ENCODE assay signal across 8 cellular contexts in the genomic region with DNA sequence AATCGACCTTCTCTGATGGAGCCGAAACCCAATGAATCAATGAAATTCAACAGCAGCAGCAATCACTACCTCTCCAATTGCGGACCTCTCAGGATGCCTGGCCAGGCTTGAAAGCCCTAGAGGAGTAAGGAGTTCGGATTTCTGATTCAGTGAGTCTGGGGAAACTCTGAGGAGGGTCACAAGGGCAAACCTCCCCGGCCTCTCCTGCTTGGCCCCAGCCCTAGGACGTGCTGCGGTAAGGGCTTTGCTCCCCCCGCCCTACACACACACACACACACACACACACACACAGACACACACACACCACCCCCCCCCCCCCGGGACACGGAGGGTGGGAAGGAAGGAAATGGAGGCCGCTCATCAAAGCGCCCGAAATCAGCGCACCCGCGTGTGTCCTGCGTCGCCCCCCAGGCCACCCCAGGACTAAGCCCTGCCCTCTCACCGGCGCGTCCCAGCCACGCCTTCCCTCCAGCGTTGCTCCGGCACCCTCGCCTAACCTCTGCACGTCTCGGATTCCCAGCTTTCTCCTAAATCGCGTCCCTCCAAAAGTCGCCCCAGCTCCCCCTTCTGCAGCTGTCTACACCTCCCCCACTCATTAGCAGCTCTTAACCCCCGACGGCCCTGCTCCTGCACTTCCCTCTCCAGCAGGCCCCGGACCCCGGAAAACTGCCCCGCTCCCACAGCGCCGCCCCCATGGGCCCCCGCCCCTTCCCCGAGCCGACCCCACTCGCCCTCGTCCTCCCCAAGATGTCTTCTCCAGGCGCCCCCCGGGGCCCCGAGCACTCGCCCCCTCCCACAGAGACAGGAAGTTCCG. TPM values are rescaled to one million over a fixed set of nuclear protein-coding genes. Genes with fewer than 3 reads are reported as not detected.
DNase-seq lines count a peak whose midpoint lies in the region; ATAC-seq and TF ChIP-seq lines count a peak whose summit lies in the region.

No MANE protein-coding gene starts in this region.

- BruUV-seq in MCF 10A (replicated peaks; lab: Mats Ljungman, UMichigan) = no TSS peak

- no peaks in the 10 kb centered on the region for H3K9me3 Mint-ChIP-seq in MCF 10A (ENCODE audit: unreplicated experiment)

- H3K4me1 Mint-ChIP-seq in MCF 10A (ENCODE audit: insufficient read depth, unreplicated experiment) = peaks cover 23% of the 10 kb centered on the region

- H2AFZ ChIP-seq in SU-DHL-6 (ENCODE audit: low read depth, low read length, severe bottlenecking) = peak overlapping the region; percentile 55

- peak overlapping the region; percentile 61 for H3K9ac ChIP-seq in SU-DHL-6 (ENCODE audit: low read length)

- H3K9me3 ChIP-seq in SU-DHL-6 (ENCODE audit: insufficient read depth, low read length) = no peaks in the 10 kb centered on the region

- H3K36me3 Mint-ChIP-seq in MCF 10A (ENCODE audit: insufficient read depth, unreplicated experiment) = no peaks in the 10 kb centered on the region

- TF ChIP-seq CTCF in SU-DHL-6 (IDR thresholded peaks at IDR 0.05; ENCODE audit: insufficient read depth, low read length, poor library complexity, severe bottlenecking) (no peak), MCF 10A (IDR thresholded peaks at IDR 0.05; ENCODE audit: unreplicated experiment) (no peak), kidney epithelial cell (IDR thresholded peaks at IDR 0.05; ENCODE audit: insufficient read depth, low read length, poor library complexity, severe bottlenecking) (no peak)

- H3K27me3 ChIP-seq in SU-DHL-6 (ENCODE audit: low read length) (no peaks in the 10 kb centered on the region), kidney epithelial cell (ENCODE audit: control insufficient read depth, insufficient read depth, low read length) (no peaks in the 10 kb centered on the region)

- POLR2A ChIA-PET in MCF 10A (lab: Yijun Ruan, JAX) = interaction anchor here (0.6 to 4.8 kb wide), 24 partner anchors 10 to 400 kb away, joined by 3 to 85 read pairs (median 5); a partner anchor contains a TSS

- H3K36me3 ChIP-seq in SU-DHL-6 (ENCODE audit: low read length) (no peaks in the 10 kb centered on the region), kidney epithelial cell (ENCODE audit: control insufficient read depth, insufficient read depth, low read length) (no peaks in the 10 kb centered on the region)

- no peaks in the 10 kb centered on the region for H3K9me2 ChIP-seq in SU-DHL-6 (replicated peaks; ENCODE audit: insufficient read depth, low read length)

- H3K27me3 Mint-ChIP-seq in MCF 10A (ENCODE audit: insufficient read depth, unreplicated experiment) = no peaks in the 10 kb centered on the region

- peak overlapping the region; percentile 61 for H3K4me2 ChIP-seq in SU-DHL-6 (ENCODE audit: low read depth, low read length, poor library complexity, severe bottlenecking)

- CTCF ChIA-PET in MCF 10A (lab: Yijun Ruan, JAX) = interaction anchor here (0.6 to 1.6 kb wide), 6 partner anchors 11 to 368 kb away, joined by 3 to 5 read pairs (median 4); no protein-coding TSS in a partner anchor

- ATAC-seq in HG02678 (IDR thresholded peaks at IDR 0.05; ENCODE audit: unreplicated experiment) (peak; percentile 16), GM19397 (IDR thresholded peaks at IDR 0.05; ENCODE audit: unreplicated experiment) (no peak)

- H3K4me3 ChIP-seq in SU-DHL-6 (ENCODE audit: insufficient read depth, low read length, poor library complexity, severe bottlenecking) = peak overlapping the region; percentile 67
- H3K4me3 ChIP-seq in kidney epithelial cell (ENCODE audit: low read depth, low read length) = peak overlapping the region; percentile 74

- H4K20me1 ChIP-seq in SU-DHL-6 (ENCODE audit: low read depth, low read length) = 0 out of 2 replicates have a peak, but pooled peaks cover 5% of the 10 kb centered on the region

- peaks cover 37% of the 10 kb centered on the region for H3K79me2 ChIP-seq in SU-DHL-6 (ENCODE audit: insufficient read depth, low read length)

- peak overlapping the region; percentile 92 for H3K27ac Mint-ChIP-seq in MCF 10A (ENCODE audit: low read depth, unreplicated experiment)

- intact Hi-C loops in MCF 10A (cut with micrococcal nuclease) = loop anchor here (2.0 kb wide), 1 partner anchor 19 kb away; no protein-coding TSS in a partner anchor

- no peaks in the 10 kb centered on the region for H3F3A ChIP-seq in SU-DHL-6 (ENCODE audit: insufficient read depth)

- DNase-seq in ELF-1 (ENCODE audit: low read depth, low spot score) (peak; percentile 56), MCF 10A (ENCODE audit: unreplicated experiment) (no peak), kidney epithelial cell (ENCODE audit: low read depth) (no peak), epidermal melanocyte (ENCODE audit: insufficient read length, low spot score) (no peak)
- peak; percentile 14 for DNase-seq in stimulated activated CD8-positive, alpha-beta memory T cell treated with anti-CD3 and anti-CD28 coated beads, Interleukin-12 subunit alpha, Interleukin-12 subunit beta, amount 100 ng/mL, for 4 hours (ENCODE audit: low read depth)

- no peak overlapping the region for H3K27ac ChIP-seq in SU-DHL-6 (ENCODE audit: low read depth, low read length)

- H3K4me3 Mint-ChIP-seq in MCF 10A (ENCODE audit: unreplicated experiment) = peak overlapping the region; percentile 93

RNA-seq across cellular contexts. Expression of a gene that starts 0.7 kb away (rescaled TPM):
- total RNA-seq in MCF 10A (2022) = 66.5 and 67.3 TPM in 2 replicates
- 62.9 and 72.2 TPM in 2 replicates for total RNA-seq in kidney epithelial cell

Comparison
In these comparisons a context has a peak if more than half of its experiments do, and no peak if none do; other contexts are left out.
1. DNase-seq: peak in ELF-1 (single experiment) and stimulated activated CD8-positive, alpha-beta memory T cell treated with anti-CD3 and anti-CD28 coated beads, Interleukin-12 subunit alpha, Interleukin-12 subunit beta, amount 100 ng/mL, for 4 hours (single experiment); none in MCF 10A (single experiment), kidney epithelial cell (single experiment) and epidermal melanocyte (single experiment).